Comparison of ENCODE assay signal across 1 cellular context in the genomic region with DNA sequence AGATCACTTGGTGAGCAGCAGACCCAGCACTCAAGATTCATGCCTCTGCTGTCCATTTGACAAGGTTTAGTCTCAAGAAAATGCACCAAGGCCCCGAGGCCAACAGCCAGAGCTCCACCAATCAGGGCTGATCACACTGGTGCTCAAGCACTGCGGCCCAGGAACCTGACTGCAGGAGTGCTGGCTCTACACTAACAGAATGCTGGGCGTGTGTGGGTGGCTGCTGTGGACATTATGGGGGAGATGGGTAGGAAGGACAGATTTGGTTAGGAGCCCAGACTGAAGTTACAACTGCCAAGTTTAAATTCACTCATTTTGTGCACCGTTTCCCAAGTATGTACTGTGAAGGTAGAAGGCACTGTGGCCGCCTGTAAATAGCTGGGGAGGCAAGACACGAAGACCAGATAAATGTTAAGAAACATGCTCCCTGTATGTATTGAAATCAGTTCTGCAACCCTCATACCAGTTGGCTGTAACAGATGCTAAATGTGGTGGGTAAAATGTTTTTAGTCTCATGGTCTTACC.
TF ChIP-seq lines count a peak whose summit lies in the region.

No MANE protein-coding gene starts in this region.

TF ChIP-seq in HEK293, 187 proteins besides CTCF, POLR2A, EP300 and RAD21:
- TF ChIP-seq EGR2 (tag by site-specific recombination; IDR thresholded peaks at IDR 0.05; ENCODE audit: low read depth) (peak; percentile 47; the same call in 1 of the 2 replicates), ZNF530 (tag by site-specific recombination; IDR thresholded peaks at IDR 0.05; ENCODE audit: low read depth) (no peak), ZBTB20 (tag by site-specific recombination; IDR thresholded peaks at IDR 0.05) (peak; percentile 72), ZNF302 (tag by site-specific recombination; IDR thresholded peaks at IDR 0.05; ENCODE audit: low read depth) (no peak), ZNF629 (tag by site-specific recombination; IDR thresholded peaks at IDR 0.05) (no peak), ZFHX2 (tag by site-specific recombination; conservative IDR thresholded peaks at IDR 0.05) (peak; percentile 65)
- TF ChIP-seq, protein P1, sequence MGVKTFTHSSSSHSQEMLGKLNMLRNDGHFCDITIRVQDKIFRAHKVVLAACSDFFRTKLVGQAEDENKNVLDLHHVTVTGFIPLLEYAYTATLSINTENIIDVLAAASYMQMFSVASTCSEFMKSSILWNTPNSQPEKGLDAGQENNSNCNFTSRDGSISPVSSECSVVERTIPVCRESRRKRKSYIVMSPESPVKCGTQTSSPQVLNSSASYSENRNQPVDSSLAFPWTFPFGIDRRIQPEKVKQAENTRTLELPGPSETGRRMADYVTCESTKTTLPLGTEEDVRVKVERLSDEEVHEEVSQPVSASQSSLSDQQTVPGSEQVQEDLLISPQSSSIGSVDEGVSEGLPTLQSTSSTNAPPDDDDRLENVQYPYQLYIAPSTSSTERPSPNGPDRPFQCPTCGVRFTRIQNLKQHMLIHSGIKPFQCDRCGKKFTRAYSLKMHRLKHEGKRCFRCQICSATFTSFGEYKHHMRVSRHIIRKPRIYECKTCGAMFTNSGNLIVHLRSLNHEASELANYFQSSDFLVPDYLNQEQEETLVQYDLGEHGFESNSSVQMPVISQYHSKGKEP (tag by site-specific recombination; IDR thresholded peaks at IDR 0.05) = peak; percentile 51
